Comparison of ENCODE assay signal across 11 cellular contexts in the genomic region with DNA sequence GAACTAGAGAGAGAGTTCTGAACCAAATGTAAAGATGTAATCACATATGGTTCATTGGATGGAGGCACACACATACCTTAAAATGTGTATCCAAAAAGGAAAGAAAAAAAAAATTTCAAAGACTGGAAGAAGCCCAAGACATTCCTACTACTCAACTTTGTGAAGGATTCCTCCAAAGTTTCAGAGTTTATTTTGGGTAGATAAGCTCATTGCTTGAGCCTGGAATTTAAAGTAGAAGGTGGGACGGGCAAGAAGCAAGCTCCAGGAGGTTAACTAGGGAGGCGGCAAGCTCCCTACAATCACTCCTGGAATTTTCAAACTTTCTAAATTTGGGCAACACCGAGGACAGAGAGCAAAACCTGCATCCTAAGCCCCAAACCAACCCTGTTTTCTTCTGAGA. TPM values are rescaled to one million over a fixed set of nuclear protein-coding genes. Genes with fewer than 3 reads are reported as not detected.
DNase-seq lines count a peak whose midpoint lies in the region; ATAC-seq and TF ChIP-seq lines count a peak whose summit lies in the region.
"Had no signal": no experiment of that assay in that cellular context is flagged by ENCODE, and none has a peak within 500 bp of the region (broad histone marks: within the 10 kb centered on the region; RNA-seq: fewer than 3 reads in every experiment).

No MANE protein-coding gene starts in this region.

- peaks cover 59% of the 10 kb centered on the region for H3K27me3 Mint-ChIP-seq in endodermal cell (ENCODE audit: insufficient read depth)
- peaks cover 26% of the 10 kb centered on the region for H3K27me3 Mint-ChIP-seq in nephron (ENCODE audit: low read depth)

- no peak for ATAC-seq in GM18858 (IDR thresholded peaks at IDR 0.05; ENCODE audit: unreplicated experiment)
- ATAC-seq in foreskin keratinocyte, result no peak
- no peak for ATAC-seq in right lobe of liver
- ATAC-seq: stimulated activated naive CD8-positive, alpha-beta T cell treated with anti-CD3 and anti-CD28 coated beads, Interleukin-15, Interleukin-2, amounts not matched to agents 100 U/mL and 50 U/mL, for 24 hours had no signal

- H3K27ac Mint-ChIP-seq in endodermal cell, result no peak overlapping the region
- peak overlapping the region in 2 of 3 experiments; percentile 91 to 94 for H3K27ac Mint-ChIP-seq in nephron
- H3K27ac Mint-ChIP-seq: activated CD4-positive, alpha-beta T cell treated with anti-CD3 and anti-CD28 coated beads, Interleukin-2, amount 10 ng/mL, durations not matched to agents 7 days and 5 days had no signal

- H3K4me1 ChIP-seq in ACC112 (ENCODE audit: control insufficient read depth, insufficient read depth, low read length, unreplicated experiment), result peaks cover 8% of the 10 kb centered on the region
- H3K4me1 ChIP-seq in HEK293 (ENCODE audit: control insufficient read depth, insufficient read depth, low read length), result peaks cover 26% of the 10 kb centered on the region
- H3K4me1 ChIP-seq in endodermal cell (ENCODE audit: control insufficient read depth, insufficient read depth, low read length), result no peaks in the 10 kb centered on the region
- H3K4me1 ChIP-seq in foreskin keratinocyte, result peaks cover 5% of the 10 kb centered on the region
- H3K4me1 ChIP-seq in right lobe of liver, result peaks cover 0 to 16% (median 0%) of the 10 kb centered on the region in 4 donors

- CTCF ChIA-PET in HEK293 (lab: Yijun Ruan, JAX), result interaction anchor here (0.6 to 4.3 kb wide), 11 partner anchors 9 to 665 kb away, joined by 3 to 18 read pairs (median 6); no protein-coding TSS in a partner anchor

- TF ChIP-seq POLR2A in right lobe of liver (IDR thresholded peaks at IDR 0.05), result no peak

- H3K79me2 ChIP-seq in ACC112 (ENCODE audit: control insufficient read depth, insufficient read depth, low read length, unreplicated experiment), result peaks cover 33% of the 10 kb centered on the region

- H2AFZ ChIP-seq in ACC112 (ENCODE audit: low read length, unreplicated experiment), result no peak overlapping the region

- WGBS in endodermal cell (ENCODE audit: insufficient coverage in 1 of 2, insufficient read length in 1 of 2), 2 experiments, result 0 to 11% methylated on average over 1 to 3 of the region's 3 CpGs
- WGBS in right lobe of liver (ENCODE audit: insufficient coverage, low coverage, low lambda C conversion rate, missing lambda C conversion rate), result 17% methylated on average over 3 of the region's 3 CpGs

- H3K9me3 Mint-ChIP-seq in endodermal cell (no peaks in the 10 kb centered on the region), nephron (no peaks in the 10 kb centered on the region)
- H3K9me3 Mint-ChIP-seq: activated CD4-positive, alpha-beta T cell treated with anti-CD3 and anti-CD28 coated beads, Interleukin-2, amount 10 ng/mL, durations not matched to agents 7 days and 5 days had no signal

- no peak overlapping the region for H3K27ac ChIP-seq in ACC112 (ENCODE audit: low read depth, low read length)
- no peak overlapping the region for H3K27ac ChIP-seq in HEK293 (ENCODE audit: extremely low read depth, low read depth, low read length)
- H3K27ac ChIP-seq in endodermal cell (ENCODE audit: low read depth, low read length), result no peak overlapping the region
- H3K27ac ChIP-seq in foreskin keratinocyte, result no peak overlapping the region
- no peak overlapping the region for H3K27ac ChIP-seq in right lobe of liver
- H3K27ac ChIP-seq: RWPE1 had no signal

- H3K36me3 ChIP-seq in ACC112 (ENCODE audit: insufficient read depth, low read length) (no peaks in the 10 kb centered on the region), HEK293 (ENCODE audit: control insufficient read depth in 2 of 2, insufficient read depth in 1 of 2, low read length in 2 of 2) (peaks cover 0 to 4% of the 10 kb centered on the region in 2 experiments; a peak in 1 of 3 replicates), endodermal cell (ENCODE audit: control insufficient read depth, insufficient read depth, low read length) (no peaks in the 10 kb centered on the region), right lobe of liver (no peaks in the 10 kb centered on the region)

- POLR2A ChIA-PET in HEK293 (lab: Yijun Ruan, JAX), result interaction anchor here (0.7 kb wide), 1 partner anchor 662 kb away, joined by 3 read pairs; no protein-coding TSS in a partner anchor

- H3K36me3 Mint-ChIP-seq in endodermal cell (ENCODE audit: low read depth), result no peaks in the 10 kb centered on the region
- peaks cover 3% of the 10 kb centered on the region for H3K36me3 Mint-ChIP-seq in nephron (ENCODE audit: low read depth)

- no peaks in the 10 kb centered on the region for H3K9me3 ChIP-seq in HEK293 (ENCODE audit: control insufficient read depth, insufficient read depth, low read depth, low read length)
- H3K9me3 ChIP-seq in endodermal cell (ENCODE audit: control insufficient read depth, low read length), result no peaks in the 10 kb centered on the region
- H3K9me3 ChIP-seq in right lobe of liver, result no peaks in the 10 kb centered on the region

- no peak for TF ChIP-seq CTCF in HEK293 (tag by site-specific recombination; IDR thresholded peaks at IDR 0.05)
- TF ChIP-seq CTCF in endodermal cell (conservative IDR thresholded peaks at IDR 0.05), result no peak
- no peak for TF ChIP-seq CTCF in nephron (IDR thresholded peaks at IDR 0.05; ENCODE audit: unreplicated experiment in 3 of 3)
- TF ChIP-seq CTCF in foreskin keratinocyte (conservative IDR thresholded peaks at IDR 0.05), result no peak
- no peak for TF ChIP-seq CTCF in right lobe of liver (IDR thresholded peaks at IDR 0.05)

- intact Hi-C loops in right lobe of liver (cut with DNase I), result no loop called here

- H3K9ac ChIP-seq in endodermal cell (ENCODE audit: extremely low read depth, low read length, poor library complexity, severe bottlenecking), result no peak overlapping the region

- DNase-seq in endodermal cell (no peak), NCI-H1436 (lab: John Stamatoyannopoulos, UW) (no peak), foreskin keratinocyte (no peak), right lobe of liver (no peak)
- DNase-seq: activated CD4-positive, alpha-beta T cell treated with anti-CD3 and anti-CD28 coated beads, Interleukin-2, amount 10 ng/mL, durations not matched to agents 7 days and 5 days; stimulated activated naive CD8-positive, alpha-beta T cell treated with anti-CD3 and anti-CD28 coated beads, Interleukin-15, Interleukin-2, amounts not matched to agents 100 U/mL and 50 U/mL, for 24 hours had no signal

- H3K27me3 ChIP-seq in ACC112 (ENCODE audit: insufficient read depth, low read length) (no peaks in the 10 kb centered on the region), endodermal cell (ENCODE audit: control insufficient read depth, insufficient read depth, low read length, poor library complexity, severe bottlenecking) (peaks cover 67% of the 10 kb centered on the region), foreskin keratinocyte (no peaks in the 10 kb centered on the region), right lobe of liver (peaks cover 0 to 18% of the 10 kb centered on the region in 2 donors)

- H3K4me3 Mint-ChIP-seq in endodermal cell (peak overlapping the region; percentile 63), nephron (peak overlapping the region; percentile 89 to 97 (median 95))

- H3K4me3 ChIP-seq in ACC112 (ENCODE audit: low read depth, low read length) (peak overlapping the region; percentile 92), HEK293 (ENCODE audit: low read depth, low read length) (no peak overlapping the region), endodermal cell (ENCODE audit: low read length) (peak overlapping the region; percentile 76), right lobe of liver (no peak overlapping the region)

- H3K4me1 Mint-ChIP-seq in endodermal cell (peaks cover 17% of the 10 kb centered on the region), nephron (peaks cover 54% of the 10 kb centered on the region)

TF ChIP-seq in HEK293, 187 proteins besides CTCF, POLR2A, EP300 and RAD21:
- TF ChIP-seq HOXD13 (CRISPR knock-in tag; IDR thresholded peaks at IDR 0.05; ENCODE audit: borderline replicate concordance) (no peak), ZNF785 (tag by site-specific recombination; IDR thresholded peaks at IDR 0.05) (no peak), ZNF404 (tag by site-specific recombination; IDR thresholded peaks at IDR 0.05) (no peak), ZNF140 (tag by site-specific recombination; IDR thresholded peaks at IDR 0.05) (no peak), ZFP69B (tag by site-specific recombination; IDR thresholded peaks at IDR 0.05) (no peak)
- TF ChIP-seq, protein P1, sequence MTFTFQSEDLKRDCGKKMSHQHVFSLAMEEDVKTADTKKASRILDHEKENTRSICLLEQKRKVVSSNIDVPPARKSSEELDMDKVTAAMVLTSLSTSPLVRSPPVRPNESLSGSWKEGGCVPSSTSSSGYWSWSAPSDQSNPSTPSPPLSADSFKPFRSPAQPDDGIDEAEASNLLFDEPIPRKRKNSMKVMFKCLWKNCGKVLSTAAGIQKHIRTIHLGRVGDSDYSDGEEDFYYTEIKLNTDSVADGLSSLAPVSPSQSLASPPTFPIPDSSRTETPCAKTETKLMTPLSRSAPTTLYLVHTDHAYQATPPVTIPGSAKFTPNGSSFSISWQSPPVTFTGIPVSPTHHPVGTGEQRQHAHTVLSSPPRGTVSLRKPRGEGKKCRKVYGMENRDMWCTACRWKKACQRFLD (tag by site-specific recombination; IDR thresholded peaks at IDR 0.05), result 0 out of 2 replicates have a peak, but pooled peaks have one; percentile 3
TF ChIP-seq in HEK293: peak in this region for 1.

RNA-seq across cellular contexts. Expression of gene TSHZ3, which starts 1.9 kb away (rescaled TPM):
- total RNA-seq in endodermal cell (1 to 10 TPM in 1 of 2 donors, under 1 TPM in 1; 0.84 to 2.1 TPM), foreskin keratinocyte (8.4 and 8.8 TPM in 2 replicates), right lobe of liver (1 to 10 TPM; 1.2 to 1.6 (median 1.3) TPM)
- polyA plus RNA-seq in endodermal cell (2013, experiment 1 of 2), result 10.0 TPM
- polyA plus RNA-seq in endodermal cell (2013, experiment 2 of 2), result 8.6 TPM
- 3.1 and 3.4 TPM in 2 replicates for polyA plus RNA-seq in foreskin keratinocyte

Comparison
In these comparisons a context has a peak if more than half of its experiments do, and no peak if none do; other contexts are left out.
1. H3K4me3 ChIP-seq: peak in ACC112 (single experiment) and endodermal cell (single experiment); none in HEK293 (single experiment) and right lobe of liver (0 of 3).